In the genomic region with DNA sequence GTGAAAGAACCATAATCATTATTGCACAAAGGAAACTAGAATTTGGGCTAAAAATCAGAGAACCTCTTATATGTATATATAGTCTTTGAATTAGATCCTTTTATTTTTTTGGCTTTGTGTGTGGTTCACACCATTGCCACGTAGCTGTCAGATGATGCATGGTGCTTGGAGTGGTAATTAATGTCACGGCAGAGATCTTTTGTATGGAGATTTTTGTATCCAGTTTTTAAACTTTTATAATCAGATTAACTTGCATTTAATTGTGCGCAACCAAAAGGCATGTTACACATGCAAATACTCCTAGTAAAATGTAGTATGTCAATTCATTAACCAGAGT, we compare ENCODE assay signal across 1 cellular context.
TF ChIP-seq lines count a peak whose summit lies in the region.

No MANE protein-coding gene starts in this region.

TF ChIP-seq in IMR-90, 13 proteins besides CTCF, POLR2A, EP300 and RAD21:
- TF ChIP-seq CEBPB (IDR thresholded peaks at IDR 0.05; ENCODE audit: low read depth, low read length) (no peak), MXI1 (IDR thresholded peaks at IDR 0.05; ENCODE audit: borderline replicate concordance, low read depth, low read length) (no peak), FOS (IDR thresholded peaks at IDR 0.05; ENCODE audit: low read depth, low read length) (no peak), MAFK (IDR thresholded peaks at IDR 0.05; ENCODE audit: low read depth, low read length) (no peak), SMC3 (IDR thresholded peaks at IDR 0.05; ENCODE audit: low read depth, low read length) (no peak)
- TF ChIP-seq, protein P1, sequence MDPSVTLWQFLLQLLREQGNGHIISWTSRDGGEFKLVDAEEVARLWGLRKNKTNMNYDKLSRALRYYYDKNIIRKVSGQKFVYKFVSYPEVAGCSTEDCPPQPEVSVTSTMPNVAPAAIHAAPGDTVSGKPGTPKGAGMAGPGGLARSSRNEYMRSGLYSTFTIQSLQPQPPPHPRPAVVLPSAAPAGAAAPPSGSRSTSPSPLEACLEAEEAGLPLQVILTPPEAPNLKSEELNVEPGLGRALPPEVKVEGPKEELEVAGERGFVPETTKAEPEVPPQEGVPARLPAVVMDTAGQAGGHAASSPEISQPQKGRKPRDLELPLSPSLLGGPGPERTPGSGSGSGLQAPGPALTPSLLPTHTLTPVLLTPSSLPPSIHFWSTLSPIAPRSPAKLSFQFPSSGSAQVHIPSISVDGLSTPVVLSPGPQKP (IDR thresholded peaks at IDR 0.05; ENCODE audit: borderline replicate concordance, low read depth, low read length): no peak
- TF ChIP-seq, protein P2, sequence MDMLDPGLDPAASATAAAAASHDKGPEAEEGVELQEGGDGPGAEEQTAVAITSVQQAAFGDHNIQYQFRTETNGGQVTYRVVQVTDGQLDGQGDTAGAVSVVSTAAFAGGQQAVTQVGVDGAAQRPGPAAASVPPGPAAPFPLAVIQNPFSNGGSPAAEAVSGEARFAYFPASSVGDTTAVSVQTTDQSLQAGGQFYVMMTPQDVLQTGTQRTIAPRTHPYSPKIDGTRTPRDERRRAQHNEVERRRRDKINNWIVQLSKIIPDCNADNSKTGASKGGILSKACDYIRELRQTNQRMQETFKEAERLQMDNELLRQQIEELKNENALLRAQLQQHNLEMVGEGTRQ (IDR thresholded peaks at IDR 0.05; ENCODE audit: low read depth, low read length): no peak
